In the genomic region with DNA sequence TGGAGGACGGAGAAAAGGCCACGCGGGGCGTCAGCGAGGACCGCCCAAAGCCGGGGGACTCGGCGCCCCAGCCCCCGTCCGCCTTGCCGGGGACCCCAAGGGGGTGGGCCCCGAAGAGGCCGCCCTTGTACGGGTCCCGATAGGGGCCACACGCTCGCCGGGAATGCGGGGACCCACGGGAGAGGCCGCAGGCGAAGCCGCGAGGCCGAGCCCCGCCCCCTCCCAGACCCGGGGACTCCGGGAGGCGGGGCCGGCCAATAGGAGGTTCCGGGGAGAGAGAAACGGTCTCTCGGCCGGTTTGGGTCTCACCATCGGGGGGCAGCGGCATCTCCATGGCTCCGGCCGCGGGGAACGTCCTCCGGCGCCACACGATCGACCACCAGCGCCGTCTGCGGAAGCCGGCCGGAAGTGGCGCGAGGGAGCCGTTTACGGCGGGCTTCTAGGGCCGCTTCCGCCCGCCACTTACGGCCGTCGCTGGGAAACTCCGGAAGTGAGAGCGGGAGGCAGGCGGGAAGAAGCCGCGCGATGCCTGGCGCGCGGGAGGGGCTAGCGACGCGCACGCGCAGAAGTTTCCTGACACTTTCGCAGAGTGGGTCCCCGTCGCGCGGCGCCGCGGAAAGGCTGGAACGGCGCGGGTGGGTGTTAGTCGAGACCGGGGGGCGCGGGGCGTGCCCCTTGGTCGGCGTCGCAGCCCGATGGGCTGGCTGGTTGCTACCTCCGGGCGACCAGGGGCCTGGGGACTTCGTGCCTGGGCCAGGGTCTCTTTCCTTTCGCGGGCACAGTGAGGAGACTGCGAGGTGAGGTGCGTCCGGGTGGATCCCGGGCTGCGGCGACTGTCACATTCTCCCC, we compare ENCODE assay signal across 8 cellular contexts. TPM values are rescaled to one million over a fixed set of nuclear protein-coding genes. Genes with fewer than 3 reads are reported as not detected.
DNase-seq lines count a peak whose midpoint lies in the region; ATAC-seq and TF ChIP-seq lines count a peak whose summit lies in the region.

A gene with protein sequence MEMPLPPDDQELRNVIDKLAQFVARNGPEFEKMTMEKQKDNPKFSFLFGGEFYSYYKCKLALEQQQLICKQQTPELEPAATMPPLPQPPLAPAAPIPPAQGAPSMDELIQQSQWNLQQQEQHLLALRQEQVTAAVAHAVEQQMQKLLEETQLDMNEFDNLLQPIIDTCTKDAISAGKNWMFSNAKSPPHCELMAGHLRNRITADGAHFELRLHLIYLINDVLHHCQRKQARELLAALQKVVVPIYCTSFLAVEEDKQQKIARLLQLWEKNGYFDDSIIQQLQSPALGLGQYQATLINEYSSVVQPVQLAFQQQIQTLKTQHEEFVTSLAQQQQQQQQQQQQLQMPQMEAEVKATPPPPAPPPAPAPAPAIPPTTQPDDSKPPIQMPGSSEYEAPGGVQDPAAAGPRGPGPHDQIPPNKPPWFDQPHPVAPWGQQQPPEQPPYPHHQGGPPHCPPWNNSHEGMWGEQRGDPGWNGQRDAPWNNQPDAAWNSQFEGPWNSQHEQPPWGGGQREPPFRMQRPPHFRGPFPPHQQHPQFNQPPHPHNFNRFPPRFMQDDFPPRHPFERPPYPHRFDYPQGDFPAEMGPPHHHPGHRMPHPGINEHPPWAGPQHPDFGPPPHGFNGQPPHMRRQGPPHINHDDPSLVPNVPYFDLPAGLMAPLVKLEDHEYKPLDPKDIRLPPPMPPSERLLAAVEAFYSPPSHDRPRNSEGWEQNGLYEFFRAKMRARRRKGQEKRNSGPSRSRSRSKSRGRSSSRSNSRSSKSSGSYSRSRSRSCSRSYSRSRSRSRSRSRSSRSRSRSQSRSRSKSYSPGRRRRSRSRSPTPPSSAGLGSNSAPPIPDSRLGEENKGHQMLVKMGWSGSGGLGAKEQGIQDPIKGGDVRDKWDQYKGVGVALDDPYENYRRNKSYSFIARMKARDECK (minus strand): TSS at position 393 of the 849 bp plus-strand sequence. CDS start 59 bp downstream, at position 334.

- intact Hi-C loops in spleen (cut with DNase I; ENCODE audit: low total_unique reads): no loop called here

- no peaks in the 10 kb centered on the region for H3K9me3 ChIP-seq in spleen

- peak in 2 of 3 donors; percentile 5 to 62 for TF ChIP-seq POLR2A in spleen (IDR thresholded peaks at IDR 0.05)

- H3K27me3 ChIP-seq in spleen (replicated peaks in 1 of 7): no peaks in the 10 kb centered on the region

- peaks cover 0 to 36% (median 10%) of the 10 kb centered on the region in 6 donors for H3K36me3 ChIP-seq in spleen

- DNase-seq in AG09309 (ENCODE audit: low read depth) (peak; percentile 52), NCI-H345 treated with DMSO at 0.1 percent for 48 hours (lab: John Stamatoyannopoulos, UW; ENCODE audit: unreplicated experiment) (peak; percentile 62), caudate nucleus (lab: John Stamatoyannopoulos, UW) (peak; percentile 5 to 94 (median 88)), inferior parietal cortex (ENCODE audit: extremely low spot score) (peak; percentile 97), spleen (peak; percentile 98)
- DNase-seq in activated CD4-positive, CD25-positive, alpha-beta regulatory T cell (lab: John Stamatoyannopoulos, UW): peak; percentile 84 to 91 (median 88)

- ATAC-seq in GM19025 (IDR thresholded peaks at IDR 0.05; ENCODE audit: low read depth, unreplicated experiment) (peak; percentile 75), HG03280 (IDR thresholded peaks at IDR 0.05; ENCODE audit: unreplicated experiment) (peak; percentile 79)

- H3K4me3 ChIP-seq in AG09309 (ENCODE audit: control insufficient read depth, low read depth, low read length) (peak within 1 kb of the TSS; percentile 96), spleen (peak within 1 kb of the TSS; percentile 81 to 100 (median 96))

- TF ChIP-seq CTCF in AG09309 (IDR thresholded peaks at IDR 0.05; ENCODE audit: control insufficient read depth, insufficient read depth, low read depth, low read length, missing control alignments): no peak
- TF ChIP-seq CTCF in spleen (IDR thresholded peaks at IDR 0.05 in 8 of 11, conservative IDR thresholded peaks at IDR 0.05 in 3 of 11): peak in 5 of 11 experiments; percentile 14 to 45 (median 30)

- H3K4me1 ChIP-seq in spleen: peaks cover 25 to 83% (median 68%) of the 10 kb centered on the region in 6 donors

- 0 to 1% (median 0%) methylated on average over 51 to 106 of the region's 106 CpGs for WGBS in spleen, 5 donors

- peak within 1 kb of the TSS; percentile 82 for H3K27ac ChIP-seq in caudate nucleus (ENCODE audit: low read depth, low read length)
- H3K27ac ChIP-seq in spleen: peak within 1 kb of the TSS; percentile 82 to 97 (median 90)

RNA-seq across cellular contexts. Expression of the gene that starts here (rescaled TPM):
- total RNA-seq in spleen: 10 to 100 TPM; 19.7 to 55.6 (median 43.8) TPM
- 10 to 100 TPM; 14.3 to 32.5 (median 16.7) TPM for polyA plus RNA-seq in spleen

Comparison
In these comparisons a context has a peak if more than half of its experiments do, and no peak if none do; other contexts are left out.
1. Peak in every context shown above with its lines: DNase-seq, ATAC-seq, H3K4me3 ChIP-seq and H3K27ac ChIP-seq.